In the genomic region with DNA sequence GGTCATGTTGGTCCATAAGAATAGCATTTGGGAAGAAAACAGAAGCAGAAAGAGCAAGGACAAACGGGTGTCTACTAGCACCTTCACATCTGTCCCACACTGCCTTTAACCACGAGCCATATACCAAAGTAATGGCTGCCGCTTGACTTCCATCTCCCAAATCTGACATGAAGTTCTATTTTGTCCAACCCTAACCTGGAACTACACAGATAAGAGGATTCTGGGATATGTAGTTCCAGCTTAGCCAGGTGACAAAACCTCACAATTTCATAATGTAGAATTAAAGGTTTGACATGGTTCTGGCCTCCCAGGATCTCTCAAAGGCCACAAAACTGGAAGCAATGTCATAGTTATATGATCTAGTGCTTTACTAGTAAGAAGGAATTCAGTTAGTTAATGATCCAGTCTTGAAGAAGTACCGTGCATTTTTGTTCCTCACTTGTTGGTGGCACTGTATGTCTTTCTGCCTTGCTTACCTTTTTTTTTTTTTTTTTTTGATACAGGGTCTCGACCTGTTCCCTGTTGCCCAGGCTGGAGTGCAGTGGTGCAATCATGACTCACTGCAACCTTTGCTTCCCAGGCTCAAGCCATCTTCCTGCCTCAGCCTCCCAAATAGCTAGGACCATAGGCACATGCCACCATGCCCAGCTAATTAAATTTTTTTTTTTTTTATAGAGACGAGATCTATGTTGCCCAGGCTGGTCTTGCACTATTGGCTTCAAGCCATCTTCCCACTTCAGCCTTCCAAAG, we compare ENCODE assay signal across 25 cellular contexts.
"Had no signal": no experiment of that assay in that cellular context is flagged by ENCODE, and none has a peak within 500 bp of the region (broad histone marks: within the 10 kb centered on the region; RNA-seq: fewer than 3 reads in every experiment).

No MANE protein-coding gene starts in this region.

- H3K27me3 Mint-ChIP-seq: naive thymus-derived CD4-positive, alpha-beta T cell; stimulated activated naive B cell treated with anti-CD40 and anti-IgM and Interleukin-4, amounts not matched to agents 10 μg/mL and 1 μg/mL and 100 μg/mL, for 72 hours; stimulated activated naive CD8-positive, alpha-beta T cell treated with anti-CD3 and anti-CD28 coated beads, Interleukin-15, Interleukin-2, amounts not matched to agents 100 ng/mL and 50 ng/mL, for 24 hours had no signal

- DNase-seq: colonic mucosa; effector CD8-positive, alpha-beta T cell; foreskin keratinocyte; heart left ventricle; hippocampal formation; left cardiac atrium; left ventricle myocardium superior; naive thymus-derived CD4-positive, alpha-beta T cell; nephron progenitor cell; nucleus accumbens; stimulated activated CD4-positive, alpha-beta T cell treated with anti-CD3 and anti-CD28 coated beads, Interleukin-15, amount 100 ng/mL, for 24 hours; stimulated activated CD4-positive, alpha-beta T cell treated with anti-CD3 and anti-CD28 coated beads, Interleukin-2, amount 100 ng/mL, for 48 hours; stimulated activated naive B cell treated with anti-CD40 and anti-IgM and Interleukin-4, amounts not matched to agents 10 μg/mL and 1 μg/mL and 100 μg/mL, for 72 hours; upper lobe of left lung had no signal

- H3K36me3 ChIP-seq: colonic mucosa, esophagus muscularis mucosa, prostate gland, right atrium auricular region, thoracic aorta, tibial nerve, upper lobe of left lung had no signal

- ATAC-seq: foreskin keratinocyte; gastroesophageal sphincter; left cardiac atrium; left ventricle myocardium superior; naive thymus-derived CD4-positive, alpha-beta T cell; stimulated activated naive B cell treated with anti-CD40 and anti-IgM and Interleukin-4, amounts not matched to agents 10 μg/mL and 1 μg/mL and 100 μg/mL, for 72 hours had no signal

- H3K27ac Mint-ChIP-seq: dendritic cell treated with granulocyte-macrophage colony-stimulating factor and Interleukin-4, amounts not matched to agents 40 ng/mL and 50 ng/mL, for 4 days; memory B cell; naive thymus-derived CD4-positive, alpha-beta T cell; nephron progenitor cell; stimulated activated naive B cell treated with anti-CD40 and anti-IgM and Interleukin-4, amounts not matched to agents 10 μg/mL and 1 μg/mL and 100 μg/mL, for 72 hours; stimulated activated naive CD8-positive, alpha-beta T cell treated with anti-CD3 and anti-CD28 coated beads, Interleukin-15, Interleukin-2, amounts not matched to agents 100 ng/mL and 50 ng/mL, for 24 hours had no signal

- H3K27ac ChIP-seq: colonic mucosa, esophagus muscularis mucosa, foreskin keratinocyte, gastroesophageal sphincter, heart left ventricle, prostate gland, skin epidermis, thoracic aorta, tibial nerve, upper lobe of left lung had no signal

- H3K9me3 Mint-ChIP-seq: dendritic cell treated with granulocyte-macrophage colony-stimulating factor and Interleukin-4, amounts not matched to agents 40 ng/mL and 50 ng/mL, for 4 days; memory B cell; naive thymus-derived CD4-positive, alpha-beta T cell; nephron progenitor cell; stimulated activated naive B cell treated with anti-CD40 and anti-IgM and Interleukin-4, amounts not matched to agents 10 μg/mL and 1 μg/mL and 100 μg/mL, for 72 hours; stimulated activated naive CD8-positive, alpha-beta T cell treated with anti-CD3 and anti-CD28 coated beads, Interleukin-15, Interleukin-2, amounts not matched to agents 100 ng/mL and 50 ng/mL, for 24 hours had no signal

- H3K36me3 Mint-ChIP-seq: memory B cell; stimulated activated naive B cell treated with anti-CD40 and anti-IgM and Interleukin-4, amounts not matched to agents 10 μg/mL and 1 μg/mL and 100 μg/mL, for 72 hours had no signal

- H3K9me3 ChIP-seq: colonic mucosa, esophagus muscularis mucosa, gastroesophageal sphincter, heart left ventricle, prostate gland, right atrium auricular region, thoracic aorta, tibial nerve, upper lobe of left lung had no signal

- H3K4me1 Mint-ChIP-seq: memory B cell; naive thymus-derived CD4-positive, alpha-beta T cell; stimulated activated naive B cell treated with anti-CD40 and anti-IgM and Interleukin-4, amounts not matched to agents 10 μg/mL and 1 μg/mL and 100 μg/mL, for 72 hours had no signal

- H3K27me3 ChIP-seq: colonic mucosa, esophagus muscularis mucosa, foreskin keratinocyte, gastroesophageal sphincter, heart left ventricle, right atrium auricular region, tibial nerve, upper lobe of left lung had no signal

- H3K4me1 ChIP-seq: colonic mucosa, prostate gland, tibial nerve, upper lobe of left lung had no signal

- H3K4me3 ChIP-seq: colonic mucosa, esophagus muscularis mucosa, gastroesophageal sphincter, heart left ventricle, lung, prostate gland, right atrium auricular region, skin epidermis, thoracic aorta, tibial nerve, upper lobe of left lung had no signal

- H3K4me3 Mint-ChIP-seq: dendritic cell treated with granulocyte-macrophage colony-stimulating factor and Interleukin-4, amounts not matched to agents 40 ng/mL and 50 ng/mL, for 4 days; memory B cell; naive thymus-derived CD4-positive, alpha-beta T cell; nephron progenitor cell; stimulated activated naive B cell treated with anti-CD40 and anti-IgM and Interleukin-4, amounts not matched to agents 10 μg/mL and 1 μg/mL and 100 μg/mL, for 72 hours; stimulated activated naive CD8-positive, alpha-beta T cell treated with anti-CD3 and anti-CD28 coated beads, Interleukin-15, Interleukin-2, amounts not matched to agents 100 ng/mL and 50 ng/mL, for 24 hours had no signal
